10 cellular contexts compared by ENCODE assay signal in the genomic region with DNA sequence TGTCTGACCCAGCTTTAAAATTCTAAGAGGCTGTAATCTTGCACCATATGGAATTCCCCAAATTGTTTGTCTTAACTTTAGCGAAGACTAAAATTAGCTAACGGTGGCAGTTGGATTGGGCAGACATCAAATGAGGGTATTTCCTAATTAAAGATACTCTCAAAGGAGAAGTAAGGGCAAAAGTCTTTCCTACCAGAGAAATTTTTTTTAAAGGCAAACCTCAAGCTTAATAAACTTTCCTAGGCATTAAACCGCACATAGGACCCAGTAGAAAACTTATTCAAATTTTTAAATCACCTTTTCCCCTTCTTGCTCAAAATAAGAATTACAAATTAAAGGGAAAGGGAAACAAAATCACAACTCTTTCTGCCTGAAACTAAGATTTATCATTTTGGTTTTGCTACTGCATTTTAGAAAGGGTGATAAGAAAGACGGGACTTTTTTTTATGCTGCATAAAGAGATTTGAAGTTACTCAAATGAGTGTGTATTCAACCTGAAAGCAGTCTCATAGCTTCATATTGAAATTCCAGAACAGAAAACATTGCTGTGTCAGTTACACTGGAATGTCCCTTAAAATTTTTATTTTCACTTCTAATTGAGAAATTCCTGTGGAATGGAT.
DNase-seq lines count a peak whose midpoint lies in the region; ATAC-seq and TF ChIP-seq lines count a peak whose summit lies in the region.
"Had no signal": no experiment of that assay in that cellular context is flagged by ENCODE, and none has a peak within 500 bp of the region (broad histone marks: within the 10 kb centered on the region; RNA-seq: fewer than 3 reads in every experiment).

No MANE protein-coding gene starts in this region.

- POLR2A ChIA-PET in activated CD8-positive, alpha-beta T cell treated with anti-CD3 and anti-CD28 coated beads for 36 hours (lab: Charles Lee), result interaction anchor here (0.6 to 1.1 kb wide), 5 partner anchors 20 to 191 kb away, joined by 3 to 4 read pairs (median 3); a partner anchor contains a TSS
- POLR2A ChIA-PET in activated CD8-positive, alpha-beta T cell treated with anti-CD3 and anti-CD28 coated beads, Interleukin-2, amount 10 ng/mL, durations not matched to agents 7 days and 5 days (lab: Charles Lee), result no interaction called here

- H3K36me3 Mint-ChIP-seq in activated CD8-positive, alpha-beta T cell treated with anti-CD3 and anti-CD28 coated beads for 36 hours (ENCODE audit: low read depth), result peaks cover 14% of the 10 kb centered on the region
- H3K36me3 Mint-ChIP-seq in activated CD8-positive, alpha-beta T cell treated with anti-CD3 and anti-CD28 coated beads, Interleukin-2, amount 10 ng/mL, durations not matched to agents 7 days and 5 days (ENCODE audit: low read depth), result peaks cover 19% of the 10 kb centered on the region
- H3K36me3 Mint-ChIP-seq in type B pancreatic cell, result no peaks in the 10 kb centered on the region
- H3K36me3 Mint-ChIP-seq: brain; naive thymus-derived CD8-positive, alpha-beta T cell had no signal

- no peaks in the 10 kb centered on the region for H3K9me3 ChIP-seq in skeletal muscle satellite cell (replicated peaks; ENCODE audit: low read length)

- DNase-seq in activated CD8-positive, alpha-beta T cell treated with anti-CD3 and anti-CD28 coated beads for 36 hours, result peak; percentile 19
- DNase-seq in activated CD8-positive, alpha-beta T cell treated with anti-CD3 and anti-CD28 coated beads, Interleukin-2, amount 10 ng/mL, durations not matched to agents 7 days and 5 days, result no peak
- DNase-seq in MV-4-11 (lab: John Stamatoyannopoulos, UW) (peak; percentile 83), NCI-H2029 treated with DMSO at 0.1 percent for 48 hours (lab: John Stamatoyannopoulos, UW) (no peak), type B pancreatic cell (ENCODE audit: extremely low spot score, unreplicated experiment) (no peak)
- DNase-seq in NK-92 treated with Interleukin-12 subunit alpha and Interleukin-12 subunit beta, amount 100 ng/mL, for 24 hours (lab: John Stamatoyannopoulos, UW), result no peak
- DNase-seq: naive thymus-derived CD8-positive, alpha-beta T cell had no signal

- no peaks in the 10 kb centered on the region for H3K27me3 ChIP-seq in skeletal muscle satellite cell (ENCODE audit: control insufficient read depth, insufficient read depth, low read length)

- TF ChIP-seq CTCF in activated CD8-positive, alpha-beta T cell treated with anti-CD3 and anti-CD28 coated beads for 36 hours (IDR thresholded peaks at IDR 0.05), result no peak
- TF ChIP-seq CTCF in type B pancreatic cell (conservative IDR thresholded peaks at IDR 0.05), result no peak

- peaks cover 15% of the 10 kb centered on the region for H3K4me1 ChIP-seq in skeletal muscle satellite cell (ENCODE audit: control insufficient read depth, insufficient read depth, low read length)

- H3K4me3 ChIP-seq in skeletal muscle satellite cell (ENCODE audit: low read length), result no peak overlapping the region

- CTCF ChIA-PET in activated CD8-positive, alpha-beta T cell treated with anti-CD3 and anti-CD28 coated beads for 36 hours (lab: Charles Lee), result interaction anchor here (0.7 to 2.4 kb wide), 8 partner anchors 10 to 190 kb away, joined by 3 to 6 read pairs (median 4); a partner anchor contains a TSS
- CTCF ChIA-PET in activated CD8-positive, alpha-beta T cell treated with anti-CD3 and anti-CD28 coated beads, Interleukin-2, amount 10 ng/mL, durations not matched to agents 7 days and 5 days (lab: Charles Lee), result interaction anchor here (1.1 kb wide), 2 partner anchors 187 to 194 kb away, joined by 3 to 4 read pairs; no protein-coding TSS in a partner anchor

- no peaks in the 10 kb centered on the region for H3K36me3 ChIP-seq in skeletal muscle satellite cell (ENCODE audit: insufficient read depth, low read length)

- H3K4me2 ChIP-seq in skeletal muscle satellite cell (ENCODE audit: low read length), result peak overlapping the region; percentile 49

- H3K27ac Mint-ChIP-seq in activated CD8-positive, alpha-beta T cell treated with anti-CD3 and anti-CD28 coated beads for 36 hours, result peak overlapping the region; percentile 85
- no peak overlapping the region for H3K27ac Mint-ChIP-seq in activated CD8-positive, alpha-beta T cell treated with anti-CD3 and anti-CD28 coated beads, Interleukin-2, amount 10 ng/mL, durations not matched to agents 7 days and 5 days
- no peak overlapping the region for H3K27ac Mint-ChIP-seq in type B pancreatic cell
- H3K27ac Mint-ChIP-seq: brain; naive thymus-derived CD8-positive, alpha-beta T cell had no signal

- peaks cover 8% of the 10 kb centered on the region for H3K9me3 Mint-ChIP-seq in activated CD8-positive, alpha-beta T cell treated with anti-CD3 and anti-CD28 coated beads for 36 hours
- H3K9me3 Mint-ChIP-seq in activated CD8-positive, alpha-beta T cell treated with anti-CD3 and anti-CD28 coated beads, Interleukin-2, amount 10 ng/mL, durations not matched to agents 7 days and 5 days (ENCODE audit: insufficient read depth), result peaks cover 3% of the 10 kb centered on the region
- H3K9me3 Mint-ChIP-seq in type B pancreatic cell, result peaks cover 3% of the 10 kb centered on the region
- H3K9me3 Mint-ChIP-seq: brain had no signal

- no peaks in the 10 kb centered on the region for H3K27me3 Mint-ChIP-seq in activated CD8-positive, alpha-beta T cell treated with anti-CD3 and anti-CD28 coated beads for 36 hours
- no peaks in the 10 kb centered on the region for H3K27me3 Mint-ChIP-seq in activated CD8-positive, alpha-beta T cell treated with anti-CD3 and anti-CD28 coated beads, Interleukin-2, amount 10 ng/mL, durations not matched to agents 7 days and 5 days (ENCODE audit: low read depth)
- H3K27me3 Mint-ChIP-seq in type B pancreatic cell, result no peaks in the 10 kb centered on the region
- H3K27me3 Mint-ChIP-seq: brain; naive thymus-derived CD8-positive, alpha-beta T cell had no signal

- peak; percentile 46 for ATAC-seq in activated CD8-positive, alpha-beta T cell treated with anti-CD3 and anti-CD28 coated beads for 36 hours
- no peak for ATAC-seq in activated CD8-positive, alpha-beta T cell treated with anti-CD3 and anti-CD28 coated beads, Interleukin-2, amount 10 ng/mL, durations not matched to agents 7 days and 5 days
- peak; percentile 68 for ATAC-seq in HG02610 (IDR thresholded peaks at IDR 0.05; ENCODE audit: unreplicated experiment)
- ATAC-seq: naive thymus-derived CD8-positive, alpha-beta T cell had no signal

- intact Hi-C loops in activated CD8-positive, alpha-beta T cell treated with anti-CD3 and anti-CD28 coated beads for 36 hours (cut with micrococcal nuclease), result loop anchor here (2.0 to 5.0 kb wide), 4 partner anchors 87 to 266 kb away; a partner anchor contains a TSS

- peak overlapping the region; percentile 37 for H3K4me3 Mint-ChIP-seq in activated CD8-positive, alpha-beta T cell treated with anti-CD3 and anti-CD28 coated beads for 36 hours
- no peak overlapping the region for H3K4me3 Mint-ChIP-seq in activated CD8-positive, alpha-beta T cell treated with anti-CD3 and anti-CD28 coated beads, Interleukin-2, amount 10 ng/mL, durations not matched to agents 7 days and 5 days
- no peak overlapping the region for H3K4me3 Mint-ChIP-seq in type B pancreatic cell
- H3K4me3 Mint-ChIP-seq: brain had no signal

- H3K4me1 Mint-ChIP-seq in activated CD8-positive, alpha-beta T cell treated with anti-CD3 and anti-CD28 coated beads for 36 hours (ENCODE audit: low read depth), result peaks cover 77% of the 10 kb centered on the region
- H3K4me1 Mint-ChIP-seq in activated CD8-positive, alpha-beta T cell treated with anti-CD3 and anti-CD28 coated beads, Interleukin-2, amount 10 ng/mL, durations not matched to agents 7 days and 5 days (ENCODE audit: low read depth), result peaks cover 63% of the 10 kb centered on the region
- H3K4me1 Mint-ChIP-seq in type B pancreatic cell (ENCODE audit: unreplicated experiment), result no peaks in the 10 kb centered on the region
- H3K4me1 Mint-ChIP-seq: brain had no signal

- H3K9ac ChIP-seq in skeletal muscle satellite cell (ENCODE audit: low read depth, low read length), result peak overlapping the region; percentile 41

Comparison
In these comparisons a context has a peak if more than half of its experiments do, and no peak if none do; other contexts are left out.
1. DNase-seq: peak in activated CD8-positive, alpha-beta T cell treated with anti-CD3 and anti-CD28 coated beads for 36 hours (single experiment) and MV-4-11 (single experiment); none in activated CD8-positive, alpha-beta T cell treated with anti-CD3 and anti-CD28 coated beads, Interleukin-2, amount 10 ng/mL, durations not matched to agents 7 days and 5 days (single experiment), NCI-H2029 treated with DMSO at 0.1 percent for 48 hours (single experiment), NK-92 treated with Interleukin-12 subunit alpha and Interleukin-12 subunit beta, amount 100 ng/mL, for 24 hours (single experiment) and type B pancreatic cell (single experiment).